36 cellular contexts compared by ENCODE assay signal in genomic region chr9:27532046-27532445, GRCh38. TPM values are rescaled to one million over a fixed set of nuclear protein-coding genes. Genes with fewer than 3 reads are reported as not detected.
"Had no signal": no experiment of that assay in that cellular context is flagged by ENCODE, and none has a peak within 500 bp of the region (broad histone marks: within the 10 kb centered on the region; RNA-seq: fewer than 3 reads in every experiment).

No MANE protein-coding gene starts in this region.

- DNase-seq: activated CD4-positive, alpha-beta T cell treated with anti-CD3 and anti-CD28 coated beads, Interleukin-2, amount 10 ng/mL, durations not matched to agents 24 days and 14 days; activated CD4-positive, alpha-beta T cell treated with anti-CD3 and anti-CD28 coated beads, Interleukin-2, amount 50 U/mL, for 4 hours; activated CD8-positive, alpha-beta T cell treated with anti-CD3 and anti-CD28 coated beads for 36 hours; activated effector memory CD4-positive, alpha-beta T cell treated with anti-CD3 and anti-CD28 coated beads, Interleukin-2, amount 50 U/mL, for 16 hours; activated naive CD4-positive, alpha-beta T cell; activated naive CD4-positive, alpha-beta T cell treated with anti-CD3 and anti-CD28 coated beads, Interleukin-2, amount 50 U/mL, for 16 hours; activated naive CD8-positive, alpha-beta T cell treated with anti-CD3 and anti-CD28 coated beads for 36 hours; activated T-cell treated with anti-CD3 and anti-CD28 coated beads, Interleukin-2, amount 50 U/mL, for 1 hour; activated T-cell treated with anti-CD3 and anti-CD28 coated beads, Interleukin-2, amount 50 U/mL, for 72 hours; amniotic stem cell; aorta; brain microvascular endothelial cell; central memory CD4-positive, alpha-beta T cell; NCI-H1105; NCI-H1417 treated with DMSO at 0.1 percent for 48 hours; NCI-H187 treated with DMSO at 0.1 percent for 48 hours; NCI-H2081; NCI-H2171 treated with DMSO at 0.1 percent for 48 hours; NCI-H226; NCI-H446 treated with DMSO at 0.1 percent for 48 hours; NCI-H524; NCI-H69; NCI-H82; PC-3; Peyer's patch; RPMI8226; SIG-M5; SW 1271; T-helper 1 cell; T-helper 2 cell; T-helper 9 cell had no signal

- H3K27ac Mint-ChIP-seq: activated CD4-positive, alpha-beta T cell treated with anti-CD3 and anti-CD28 coated beads, Interleukin-2, amount 10 ng/mL, durations not matched to agents 24 days and 14 days; activated CD8-positive, alpha-beta T cell treated with anti-CD3 and anti-CD28 coated beads for 36 hours; activated naive CD8-positive, alpha-beta T cell treated with anti-CD3 and anti-CD28 coated beads for 36 hours; activated T-cell treated with anti-CD3 and anti-CD28 coated beads, Interleukin-2, amount 50 U/mL, for 72 hours; activated T-helper 17 cell treated with anti-CD3 and anti-CD28 coated beads, Interleukin-2, amount 50 U/mL, for 72 hours had no signal

- H3K9me3 Mint-ChIP-seq: activated CD4-positive, alpha-beta T cell treated with anti-CD3 and anti-CD28 coated beads, Interleukin-2, amount 10 ng/mL, durations not matched to agents 24 days and 14 days; activated CD8-positive, alpha-beta T cell treated with anti-CD3 and anti-CD28 coated beads for 36 hours; activated naive CD8-positive, alpha-beta T cell treated with anti-CD3 and anti-CD28 coated beads for 36 hours; activated T-cell treated with anti-CD3 and anti-CD28 coated beads, Interleukin-2, amount 50 U/mL, for 72 hours; activated T-helper 17 cell treated with anti-CD3 and anti-CD28 coated beads, Interleukin-2, amount 50 U/mL, for 72 hours had no signal

- H3K36me3 ChIP-seq: brain microvascular endothelial cell, Peyer's patch had no signal

- H3K9me3 ChIP-seq: Peyer's patch had no signal

- H3K4me3 ChIP-seq: Peyer's patch had no signal

- ATAC-seq: activated CD8-positive, alpha-beta T cell treated with anti-CD3 and anti-CD28 coated beads for 36 hours; activated T-cell treated with anti-CD3 and anti-CD28 coated beads, Interleukin-2, amount 50 U/mL, for 72 hours; activated T-helper 17 cell treated with anti-CD3 and anti-CD28 coated beads, Interleukin-2, amount 50 U/mL, for 72 hours; PC-3; Right ventricle myocardium inferior had no signal

- H3K4me3 Mint-ChIP-seq: activated CD4-positive, alpha-beta T cell treated with anti-CD3 and anti-CD28 coated beads, Interleukin-2, amount 10 ng/mL, durations not matched to agents 24 days and 14 days; activated CD8-positive, alpha-beta T cell treated with anti-CD3 and anti-CD28 coated beads for 36 hours; activated naive CD8-positive, alpha-beta T cell treated with anti-CD3 and anti-CD28 coated beads for 36 hours; activated T-cell treated with anti-CD3 and anti-CD28 coated beads, Interleukin-2, amount 50 U/mL, for 72 hours; activated T-helper 17 cell treated with anti-CD3 and anti-CD28 coated beads, Interleukin-2, amount 50 U/mL, for 72 hours had no signal

- H3K27me3 ChIP-seq: brain microvascular endothelial cell, Peyer's patch had no signal

- H3K27ac ChIP-seq: brain microvascular endothelial cell, Peyer's patch had no signal

RNA-seq across cellular contexts. Expression of gene MOB3B, which starts 2.4 kb away (rescaled TPM):
- total RNA-seq: SK-MEL-5 had no signal

RNA-seq across cellular contexts. Expression of gene IFNK, which starts 8.0 kb away (rescaled TPM):
- total RNA-seq: activated CD4-positive, alpha-beta T cell treated with anti-CD3 and anti-CD28 coated beads, Interleukin-2, amount 10 ng/mL, durations not matched to agents 24 days and 14 days; activated CD8-positive, alpha-beta memory T cell treated with anti-CD3 and anti-CD28 coated beads for 36 hours; activated CD8-positive, alpha-beta T cell treated with anti-CD3 and anti-CD28 coated beads for 36 hours; activated naive CD8-positive, alpha-beta T cell treated with anti-CD3 and anti-CD28 coated beads for 36 hours; activated T-cell treated with anti-CD3 and anti-CD28 coated beads, Interleukin-2, amount 50 U/mL, for 72 hours; activated T-helper 17 cell treated with anti-CD3 and anti-CD28 coated beads, Interleukin-2, amount 50 U/mL, for 72 hours; aorta; M059J; PC-3; Peyer's patch; Right ventricle myocardium inferior; SK-MEL-5 had no signal
- polyA plus RNA-seq: aorta had no signal

RNA-seq across cellular contexts. Expression of gene C9orf72, which starts 41.2 kb away (rescaled TPM):
- total RNA-seq: SK-MEL-5 had no signal
